Comparison of ENCODE assay signal across 19 cellular contexts in genomic region chr2:185381631-185382030, GRCh38.
"Had no signal": no experiment of that assay in that cellular context is flagged by ENCODE, and none has a peak within 500 bp of the region (broad histone marks: within the 10 kb centered on the region; RNA-seq: fewer than 3 reads in every experiment).

No MANE protein-coding gene starts in this region.

- H3K9me3 Mint-ChIP-seq: activated CD4-positive, alpha-beta memory T cell treated with anti-CD3 and anti-CD28 coated beads for 36 hours; stimulated activated memory B cell treated with anti-CD40 and anti-IgM and Interleukin-4, amounts not matched to agents 10 μg/mL and 1 μg/mL and 100 μg/mL, for 72 hours had no signal

- ATAC-seq: gastroesophageal sphincter; right lobe of liver; stimulated activated memory B cell treated with anti-CD40 and anti-IgM and Interleukin-4, amounts not matched to agents 10 μg/mL and 1 μg/mL and 100 μg/mL, for 72 hours had no signal

- H3K4me1 ChIP-seq: left ventricle myocardium inferior, parathyroid adenoma, right lobe of liver, transverse colon had no signal

- H3K4me3 Mint-ChIP-seq: activated CD4-positive, alpha-beta memory T cell treated with anti-CD3 and anti-CD28 coated beads for 36 hours; activated naive CD8-positive, alpha-beta T cell treated with anti-CD3 and anti-CD28 coated beads for 36 hours; nephron; stimulated activated memory B cell treated with anti-CD40 and anti-IgM and Interleukin-4, amounts not matched to agents 10 μg/mL and 1 μg/mL and 100 μg/mL, for 72 hours had no signal

- H3K4me3 ChIP-seq: coronary artery, gastroesophageal sphincter, left ventricle myocardium inferior, right lobe of liver, skin epidermis, transverse colon had no signal

- H3K36me3 Mint-ChIP-seq: activated CD4-positive, alpha-beta memory T cell treated with anti-CD3 and anti-CD28 coated beads for 36 hours; activated naive CD8-positive, alpha-beta T cell treated with anti-CD3 and anti-CD28 coated beads for 36 hours; stimulated activated memory B cell treated with anti-CD40 and anti-IgM and Interleukin-4, amounts not matched to agents 10 μg/mL and 1 μg/mL and 100 μg/mL, for 72 hours had no signal

- H3K27ac Mint-ChIP-seq: activated CD4-positive, alpha-beta memory T cell treated with anti-CD3 and anti-CD28 coated beads for 36 hours; activated naive CD8-positive, alpha-beta T cell treated with anti-CD3 and anti-CD28 coated beads for 36 hours; nephron; stimulated activated memory B cell treated with anti-CD40 and anti-IgM and Interleukin-4, amounts not matched to agents 10 μg/mL and 1 μg/mL and 100 μg/mL, for 72 hours had no signal

- H3K36me3 ChIP-seq: gastroesophageal sphincter, left ventricle myocardium inferior, right lobe of liver, transverse colon had no signal

- H3K27me3 Mint-ChIP-seq: activated CD4-positive, alpha-beta memory T cell treated with anti-CD3 and anti-CD28 coated beads for 36 hours; activated naive CD8-positive, alpha-beta T cell treated with anti-CD3 and anti-CD28 coated beads for 36 hours; stimulated activated memory B cell treated with anti-CD40 and anti-IgM and Interleukin-4, amounts not matched to agents 10 μg/mL and 1 μg/mL and 100 μg/mL, for 72 hours had no signal

- H3K4me1 Mint-ChIP-seq: activated naive CD8-positive, alpha-beta T cell treated with anti-CD3 and anti-CD28 coated beads for 36 hours; stimulated activated memory B cell treated with anti-CD40 and anti-IgM and Interleukin-4, amounts not matched to agents 10 μg/mL and 1 μg/mL and 100 μg/mL, for 72 hours had no signal

- DNase-seq: activated CD4-positive, alpha-beta memory T cell treated with anti-CD3 and anti-CD28 coated beads for 36 hours; activated CD4-positive, alpha-beta T cell treated with anti-CD3 and anti-CD28 coated beads for 48 hours; activated naive CD4-positive, alpha-beta T cell treated with Interleukin-2 at 50 U/mL for 16 hours; activated naive CD8-positive, alpha-beta T cell treated with anti-CD3 and anti-CD28 coated beads for 36 hours; activated T-cell treated with anti-CD3 and anti-CD28 coated beads, Interleukin-2, amount 50 U/mL, for 48 hours; amniotic stem cell; cerebellar nuclear complex; head of caudate nucleus; hypothalamus; left ventricle myocardium inferior; midbrain; right lobe of liver; transverse colon had no signal

- H3K9me3 ChIP-seq: gastroesophageal sphincter, right lobe of liver, transverse colon had no signal
